16 cellular contexts compared by ENCODE assay signal in the genomic region with DNA sequence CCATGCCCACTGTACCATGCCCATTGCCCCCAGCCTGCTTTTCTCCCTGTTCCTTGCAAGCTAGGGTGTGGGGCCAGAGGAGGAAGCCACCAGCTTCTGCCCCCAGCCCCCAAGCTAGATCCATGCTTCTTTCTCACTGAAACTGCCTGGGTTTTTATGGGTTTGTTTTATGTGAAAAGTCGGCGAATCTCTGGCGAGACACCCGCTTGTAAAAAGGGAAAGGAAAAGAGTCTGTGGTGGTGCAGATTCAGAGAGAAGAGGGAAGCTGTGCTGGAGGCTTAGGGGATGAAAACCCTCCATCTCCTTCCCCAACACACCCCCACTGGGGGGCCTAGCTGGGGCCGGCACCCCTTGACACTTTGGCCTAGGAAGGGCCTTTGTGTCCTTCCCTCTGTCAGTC.
DNase-seq lines count a peak whose midpoint lies in the region; ATAC-seq and TF ChIP-seq lines count a peak whose summit lies in the region.
"Had no signal": no experiment of that assay in that cellular context is flagged by ENCODE, and none has a peak within 500 bp of the region (broad histone marks: within the 10 kb centered on the region; RNA-seq: fewer than 3 reads in every experiment).

No MANE protein-coding gene starts in this region.

- peaks cover 3% of the 10 kb centered on the region for H3K27me3 Mint-ChIP-seq in memory B cell

- CTCF ChIA-PET in HEK293T (lab: Yijun Ruan, JAX): interaction anchor here (0.8 kb wide), 1 partner anchor 146 kb away, joined by 3 read pairs; no protein-coding TSS in a partner anchor

- peak overlapping the region; percentile 62 for H3K27ac Mint-ChIP-seq in memory B cell

- H3K9ac ChIP-seq in SK-N-MC (ENCODE audit: insufficient read length): no peak overlapping the region
- H3K9ac ChIP-seq: GM23248 had no signal

- no peak for TF ChIP-seq CTCF in C4-2B (conservative IDR thresholded peaks at IDR 0.05)

- no peak overlapping the region for H3K4me3 ChIP-seq in SK-N-MC
- H3K4me3 ChIP-seq: GM23248 had no signal

- no peaks in the 10 kb centered on the region for H3K36me3 Mint-ChIP-seq in memory B cell

- H3K36me3 ChIP-seq in SK-N-MC (ENCODE audit: insufficient read depth, low read length): no peaks in the 10 kb centered on the region; the same call in 1 of the 2 replicates

- no peaks in the 10 kb centered on the region for H3K9me3 Mint-ChIP-seq in memory B cell

- peaks cover under 1% of the 10 kb centered on the region for H3K4me1 Mint-ChIP-seq in memory B cell

- ATAC-seq in memory B cell (ENCODE audit: low read depth): no peak

- no peak overlapping the region for H3K4me3 Mint-ChIP-seq in memory B cell

- no peaks in the 10 kb centered on the region for H3K9me3 ChIP-seq in SK-N-MC (ENCODE audit: low read depth, low read length)

- POLR2A ChIA-PET in HEK293T (lab: Yijun Ruan, JAX): interaction anchor here (1.8 kb wide), 1 partner anchor 24 kb away, joined by 6 read pairs; no protein-coding TSS in a partner anchor

- H3K27ac ChIP-seq in C4-2B (peak overlapping the region; percentile 53), SK-N-MC (peak overlapping the region; percentile 50; the same call in 1 of the 2 replicates)
- H3K27ac ChIP-seq: GM23248 had no signal

- DNase-seq in HEK293T (ENCODE audit: extremely low spot score): peak; percentile 21
- no peak for DNase-seq in SK-N-MC (ENCODE audit: low read depth, low spot score)
- no peak for DNase-seq in memory B cell (ENCODE audit: low spot score in 2 of 2)
- no peak for DNase-seq in NCI-H2171 treated with DMSO at 0.1 percent for 48 hours (lab: John Stamatoyannopoulos, UW)
- DNase-seq in NCI-H2227 (lab: John Stamatoyannopoulos, UW; ENCODE audit: unreplicated experiment): no peak
- no peak for DNase-seq in T-helper 9 cell
- no peak for DNase-seq in NCI-H446 (lab: John Stamatoyannopoulos, UW)
- DNase-seq: ACHN, AML-193, COR-L47, HCEC 1CT, NCI-H1105, NCI-H1694, NCI-H774 had no signal

TF ChIP-seq in HEK293T, 16 proteins besides CTCF, POLR2A, EP300 and RAD21:
- TF ChIP-seq ZNF384 (IDR thresholded peaks at IDR 0.05) (no peak), BHLHE40 (IDR thresholded peaks at IDR 0.05; ENCODE audit: borderline replicate concordance) (no peak), NFRKB (IDR thresholded peaks at IDR 0.05) (no peak), PKNOX1 (IDR thresholded peaks at IDR 0.05) (0 out of 2 replicates have a peak, but pooled peaks have one; percentile 26)
